1 cellular context compared by ENCODE assay signal in genomic region chr7:144407266-144407931, GRCh38.
TF ChIP-seq lines count a peak whose summit lies in the region.

No MANE protein-coding gene starts in this region.

TF ChIP-seq in K562, 482 proteins besides CTCF, POLR2A, EP300 and RAD21:
- TF ChIP-seq ELK3 (CRISPR knock-in tag; IDR thresholded peaks at IDR 0.05) (no peak), FOXA1 (IDR thresholded peaks at IDR 0.05; ENCODE audit: borderline replicate concordance) (no peak), CEBPB (tag; IDR thresholded peaks at IDR 0.05) (no peak)
- TF ChIP-seq, protein P1, sequence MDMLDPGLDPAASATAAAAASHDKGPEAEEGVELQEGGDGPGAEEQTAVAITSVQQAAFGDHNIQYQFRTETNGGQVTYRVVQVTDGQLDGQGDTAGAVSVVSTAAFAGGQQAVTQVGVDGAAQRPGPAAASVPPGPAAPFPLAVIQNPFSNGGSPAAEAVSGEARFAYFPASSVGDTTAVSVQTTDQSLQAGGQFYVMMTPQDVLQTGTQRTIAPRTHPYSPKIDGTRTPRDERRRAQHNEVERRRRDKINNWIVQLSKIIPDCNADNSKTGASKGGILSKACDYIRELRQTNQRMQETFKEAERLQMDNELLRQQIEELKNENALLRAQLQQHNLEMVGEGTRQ (CRISPR knock-in tag; IDR thresholded peaks at IDR 0.05), result peak; percentile 12; the same call in 1 of the 2 replicates
